Comparison of ENCODE assay signal across 20 cellular contexts in genomic region chr3:188764609-188765008, GRCh38.
DNase-seq lines count a peak whose midpoint lies in the region; ATAC-seq and TF ChIP-seq lines count a peak whose summit lies in the region.
"Had no signal": no experiment of that assay in that cellular context is flagged by ENCODE, and none has a peak within 500 bp of the region (broad histone marks: within the 10 kb centered on the region; RNA-seq: fewer than 3 reads in every experiment).

No MANE protein-coding gene starts in this region.

- H3K14ac ChIP-seq in H9 (ENCODE audit: insufficient read depth, low read length), result no peak overlapping the region

- H4K5ac ChIP-seq in H9 (ENCODE audit: insufficient read length, low read depth, low read length), result no peak overlapping the region

- H3T11ph ChIP-seq in H9 (ENCODE audit: low read length), result no peak overlapping the region

- no peak overlapping the region for H2BK120ac ChIP-seq in H9 (ENCODE audit: low read depth, low read length, poor library complexity, severe bottlenecking)

- no peak for TF ChIP-seq CTCF in H9 (conservative IDR thresholded peaks at IDR 0.05)
- TF ChIP-seq CTCF in left lung (IDR thresholded peaks at IDR 0.05), result no peak

- DNase-seq in DMS79 treated with DMSO at 0.1 percent for 48 hours (lab: John Stamatoyannopoulos, UW), result peak; percentile 11
- DNase-seq in DMS79 (lab: John Stamatoyannopoulos, UW), result no peak
- DNase-seq in H9, result no peak
- DNase-seq in left lung, result no peak
- DNase-seq in NCI-H2081 treated with DMSO at 0.1 percent for 48 hours (lab: John Stamatoyannopoulos, UW), result no peak
- DNase-seq: 8988T; Calu3; CD8-positive, alpha-beta T cell; DMS53; Karpas-422; MV-4-11; NCI-H1105 treated with DMSO at 0.1 percent for 48 hours; NCI-H2029 treated with DMSO at 0.1 percent for 48 hours; NCI-H446 treated with DMSO at 0.1 percent for 48 hours; NCI-H526 treated with DMSO at 0.1 percent for 48 hours; PC-3; SHP77 treated with DMSO at 0.1 percent for 48 hours had no signal

- H3K36me3 Mint-ChIP-seq in H9 (ENCODE audit: insufficient read depth in 1 of 3, low read depth in 3 of 3), result no peaks in the 10 kb centered on the region

- no peaks in the 10 kb centered on the region for H3K23me2 ChIP-seq in H9 (ENCODE audit: insufficient read length, low read depth, low read length, poor library complexity, severe bottlenecking)

- H2BK12ac ChIP-seq in H9 (ENCODE audit: insufficient read length, low read depth, low read length), result no peak overlapping the region

- H3K36me3 ChIP-seq in left lung, result no peaks in the 10 kb centered on the region
- peaks cover 2 to 5% of the 10 kb centered on the region in 2 donors for H3K36me3 ChIP-seq in stomach smooth muscle (ENCODE audit: control insufficient read depth in 2 of 2, insufficient read depth in 2 of 2, low read length in 2 of 2)

- H2BK5ac ChIP-seq in H9 (ENCODE audit: insufficient read length, low read length), result no peak overlapping the region

- H3K9ac ChIP-seq in H9 (ENCODE audit: extremely low read depth, insufficient read length, low read length) (peak overlapping the region; percentile 3), stomach smooth muscle (ENCODE audit: low read length in 2 of 2) (no peak overlapping the region)

- H3K4me3 ChIP-seq in left lung (no peak overlapping the region), stomach smooth muscle (ENCODE audit: low read length in 2 of 2) (no peak overlapping the region)
- H3K4me3 ChIP-seq: SK-N-MC had no signal

- H3K27ac ChIP-seq in H9 (ENCODE audit: insufficient read length, low read depth, low read length) (no peak overlapping the region), left lung (no peak overlapping the region), stomach smooth muscle (ENCODE audit: low read length) (peak overlapping the region; percentile 13)
- H3K27ac ChIP-seq: SK-N-MC had no signal

- H3K79me2 ChIP-seq in H9 (ENCODE audit: insufficient read depth, low read length), result no peaks in the 10 kb centered on the region

- no peak overlapping the region for H2AFZ ChIP-seq in H9 (ENCODE audit: low read length)

- H3K9me3 ChIP-seq in H9 (ENCODE audit: control insufficient read depth, low read depth, low read length) (no peaks in the 10 kb centered on the region), left lung (no peaks in the 10 kb centered on the region), stomach smooth muscle (ENCODE audit: control insufficient read depth in 2 of 2, low read length in 2 of 2) (no peaks in the 10 kb centered on the region)

- H2AK5ac ChIP-seq in H9 (ENCODE audit: insufficient read length, low read length), result no peak overlapping the region

- H4K8ac ChIP-seq in H9 (replicated peaks; ENCODE audit: insufficient read length, low read depth, low read length), result no peak overlapping the region

- ATAC-seq in left lung (peak; percentile 54), HG03439 (IDR thresholded peaks at IDR 0.05; ENCODE audit: unreplicated experiment) (no peak)
- ATAC-seq: CD8-positive, alpha-beta T cell; PC-3 had no signal

- H3K56ac ChIP-seq in H9 (ENCODE audit: insufficient read length, low read depth, low read length), result no peak overlapping the region

- no peak overlapping the region for H3K18ac ChIP-seq in H9 (ENCODE audit: insufficient read length, low read depth, low read length)

- H4K91ac ChIP-seq in H9 (ENCODE audit: insufficient read length, low read depth, low read length), result no peak overlapping the region

- no peaks in the 10 kb centered on the region for H3K4me1 ChIP-seq in H9 (ENCODE audit: insufficient read depth, low read length)
- H3K4me1 ChIP-seq in left lung, result peaks cover 0 to 12% of the 10 kb centered on the region in 2 donors
- peaks cover 16% of the 10 kb centered on the region for H3K4me1 ChIP-seq in stomach smooth muscle (ENCODE audit: control insufficient read depth, insufficient read depth, low read length)

- no peaks in the 10 kb centered on the region for H3K79me1 ChIP-seq in H9 (ENCODE audit: insufficient read depth, low read depth, low read length, poor library complexity, severe bottlenecking)

- H3K27me3 Mint-ChIP-seq in H9 (ENCODE audit: low read depth), result no peaks in the 10 kb centered on the region

- H3K4me1 Mint-ChIP-seq in H9, result peaks cover 3 to 6% of the 10 kb centered on the region in 2 experiments

- H2BK20ac ChIP-seq in H9 (ENCODE audit: low read depth, low read length, poor library complexity, severe bottlenecking), result no peak overlapping the region

- no peaks in the 10 kb centered on the region for H3K9me3 Mint-ChIP-seq in H9
- H3K9me3 Mint-ChIP-seq: CD8-positive, alpha-beta T cell had no signal

- WGBS in H9 (ENCODE audit: extremely low coverage, insufficient read length, low lambda C conversion rate), result no CpG with 5 or more reads among the region's 1 CpG

- H3K4me3 Mint-ChIP-seq in H9, result no peak overlapping the region
- H3K4me3 Mint-ChIP-seq: CD8-positive, alpha-beta T cell had no signal

- intact Hi-C loops in left lung (cut with DNase I), result no loop called here

- H4K20me1 ChIP-seq in H9 (ENCODE audit: control insufficient read depth, insufficient read depth, insufficient read length), result no peaks in the 10 kb centered on the region

- no peak overlapping the region for H2BK15ac ChIP-seq in H9 (ENCODE audit: low read depth, low read length)

- no peak overlapping the region for H3K23ac ChIP-seq in H9 (ENCODE audit: insufficient read length, low read depth, low read length)

- no peaks in the 10 kb centered on the region; the same call in 1 of the 2 replicates for H3K27me3 ChIP-seq in H9 (ENCODE audit: insufficient read depth, low read length)
- no peaks in the 10 kb centered on the region for H3K27me3 ChIP-seq in left lung
- no peaks in the 10 kb centered on the region for H3K27me3 ChIP-seq in stomach smooth muscle (ENCODE audit: control insufficient read depth in 1 of 2, insufficient read depth in 2 of 2, low read length in 2 of 2)

- no peak overlapping the region for H3K27ac Mint-ChIP-seq in H9
- H3K27ac Mint-ChIP-seq: CD8-positive, alpha-beta T cell had no signal

- H3K4ac ChIP-seq in H9 (ENCODE audit: low read depth, low read length), result no peak overlapping the region

- H3K4me2 ChIP-seq in H9 (ENCODE audit: insufficient read depth, insufficient read length, low read length), result no peak overlapping the region
